ENCODE assay signal across 10 cellular contexts in the genomic region with DNA sequence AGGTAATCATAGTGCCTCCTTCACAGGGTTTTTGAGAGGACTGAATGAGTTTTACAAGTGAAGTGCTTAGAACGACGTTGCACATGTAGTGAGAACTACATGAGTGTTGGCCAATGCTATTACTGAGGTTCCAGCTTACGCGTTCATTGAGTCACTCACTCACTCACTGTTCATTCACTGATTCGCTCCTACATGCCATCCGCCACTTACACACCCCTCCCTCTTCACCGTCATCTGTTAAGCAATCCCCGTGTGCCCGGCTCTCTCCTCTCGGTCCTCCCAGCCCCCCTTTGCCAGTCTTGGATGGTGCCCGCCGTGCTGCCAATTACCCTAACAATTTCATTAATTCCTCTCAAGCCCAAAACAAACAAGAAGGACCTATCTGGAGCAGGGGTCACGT. TPM values are rescaled to one million over a fixed set of nuclear protein-coding genes. Genes with fewer than 3 reads are reported as not detected.
DNase-seq lines count a peak whose midpoint lies in the region; ATAC-seq and TF ChIP-seq lines count a peak whose summit lies in the region.
"Had no signal": no experiment of that assay in that cellular context is flagged by ENCODE, and none has a peak within 500 bp of the region (broad histone marks: within the 10 kb centered on the region; RNA-seq: fewer than 3 reads in every experiment).

No MANE protein-coding gene starts in this region.

- H3K4me1 ChIP-seq in breast epithelium (peaks cover 11 to 22% of the 10 kb centered on the region in 2 donors), lower lobe of right lung (peaks cover 57% of the 10 kb centered on the region), vagina (peaks cover 56% of the 10 kb centered on the region)

- no peaks in the 10 kb centered on the region for H3K36me3 Mint-ChIP-seq in MCF 10A (ENCODE audit: insufficient read depth, unreplicated experiment)

- BruUV-seq in MCF 10A (replicated peaks; lab: Mats Ljungman, UMichigan): no TSS peak

- H3K9me3 ChIP-seq in breast epithelium (no peaks in the 10 kb centered on the region), lower lobe of right lung (no peaks in the 10 kb centered on the region), vagina (no peaks in the 10 kb centered on the region)

- H3K36me3 ChIP-seq in breast epithelium: no peaks in the 10 kb centered on the region
- no peaks in the 10 kb centered on the region for H3K36me3 ChIP-seq in lower lobe of right lung
- no peaks in the 10 kb centered on the region for H3K36me3 ChIP-seq in vagina

- no peaks in the 10 kb centered on the region for H3K27me3 Mint-ChIP-seq in MCF 10A (ENCODE audit: insufficient read depth, unreplicated experiment)

- H3K4me1 Mint-ChIP-seq in MCF 10A (ENCODE audit: insufficient read depth, unreplicated experiment): peaks cover 47% of the 10 kb centered on the region

- no peak for TF ChIP-seq CTCF in MCF 10A (IDR thresholded peaks at IDR 0.05; ENCODE audit: unreplicated experiment)
- TF ChIP-seq CTCF in breast epithelium (IDR thresholded peaks at IDR 0.05): no peak
- no peak for TF ChIP-seq CTCF in cardiac fibroblast (IDR thresholded peaks at IDR 0.05; ENCODE audit: low read depth, low read length)
- no peak for TF ChIP-seq CTCF in lower lobe of right lung (IDR thresholded peaks at IDR 0.05)
- no peak for TF ChIP-seq CTCF in vagina (IDR thresholded peaks at IDR 0.05)

- ATAC-seq in lower lobe of right lung: peak; percentile 81 to 83
- no peak for ATAC-seq in HG02870 (IDR thresholded peaks at IDR 0.05; ENCODE audit: unreplicated experiment)
- ATAC-seq in stimulated activated naive CD8-positive, alpha-beta T cell treated with anti-CD3 and anti-CD28 coated beads, Interleukin-15, Interleukin-2, amounts not matched to agents 100 U/mL and 50 U/mL, for 24 hours: no peak
- no peak for ATAC-seq in HG03097 (IDR thresholded peaks at IDR 0.05; ENCODE audit: low FRiP score, unreplicated experiment)

- H3K27ac ChIP-seq in breast epithelium (peak overlapping the region in 1 of 2 donors; percentile 97), lower lobe of right lung (peak overlapping the region; percentile 89), vagina (peak overlapping the region; percentile 93)

- H3K4me3 ChIP-seq in breast epithelium (no peak overlapping the region), cardiac fibroblast (replicated peaks in 1 of 2; ENCODE audit: low read depth in 2 of 2, low read length in 2 of 2) (no peak overlapping the region), lower lobe of right lung (no peak overlapping the region), vagina (no peak overlapping the region)

- CTCF ChIA-PET in MCF 10A (lab: Yijun Ruan, JAX): interaction anchor here (0.6 to 14.5 kb wide), 4 partner anchors 18 to 105 kb away, joined by 3 to 373 read pairs (median 4); a partner anchor contains a TSS

- TF ChIP-seq POLR2A in breast epithelium (IDR thresholded peaks at IDR 0.05) (no peak), vagina (IDR thresholded peaks at IDR 0.05) (no peak)

- intact Hi-C loops in MCF 10A (cut with micrococcal nuclease): loop anchor here (5.0 kb wide), 1 partner anchor 36 kb away; no protein-coding TSS in a partner anchor
- intact Hi-C loops in breast epithelium (cut with DNase I; ENCODE audit: low total_unique reads): no loop called here
- intact Hi-C loops in lower lobe of right lung (cut with DNase I): no loop called here
- intact Hi-C loops in vagina (cut with DNase I): loop anchor here (5.0 kb wide), 2 partner anchors 36 to 64 kb away; no protein-coding TSS in a partner anchor

- H3K4me3 Mint-ChIP-seq in MCF 10A (ENCODE audit: unreplicated experiment): no peak overlapping the region

- no peaks in the 10 kb centered on the region for H3K9me3 Mint-ChIP-seq in MCF 10A (ENCODE audit: unreplicated experiment)

- peak overlapping the region; percentile 75 for H3K27ac Mint-ChIP-seq in MCF 10A (ENCODE audit: low read depth, unreplicated experiment)

- DNase-seq in MCF 10A (ENCODE audit: unreplicated experiment): peak; percentile 98
- DNase-seq in breast epithelium (ENCODE audit: low spot score in 2 of 2): no peak
- peak; percentile 82 to 95 for DNase-seq in cardiac fibroblast (ENCODE audit: low read depth in 2 of 2)
- peak; percentile 88 for DNase-seq in lower lobe of right lung
- DNase-seq in vagina (ENCODE audit: extremely low spot score in 2 of 2): no peak
- no peak for DNase-seq in stimulated activated naive CD8-positive, alpha-beta T cell treated with anti-CD3 and anti-CD28 coated beads, Interleukin-15, Interleukin-2, amounts not matched to agents 100 U/mL and 50 U/mL, for 24 hours
- DNase-seq: NCI-H1436; stimulated activated CD4-positive, alpha-beta T cell treated with anti-CD3 and anti-CD28 coated beads, Interleukin-12 subunit alpha, Interleukin-12 subunit beta, amount 100 ng/mL, for 4 hours had no signal

- POLR2A ChIA-PET in MCF 10A (lab: Yijun Ruan, JAX): interaction anchor here (0.6 to 10.2 kb wide), 16 partner anchors 9 to 349 kb away, joined by 3 to 153 read pairs (median 3); a partner anchor contains a TSS

- no peaks in the 10 kb centered on the region for H3K27me3 ChIP-seq in breast epithelium
- no peaks in the 10 kb centered on the region for H3K27me3 ChIP-seq in lower lobe of right lung (ENCODE audit: low read depth)
- H3K27me3 ChIP-seq in vagina: no peaks in the 10 kb centered on the region

RNA-seq across cellular contexts. Expression of a gene that starts 27.3 kb away (rescaled TPM):
- 206 and 248 TPM in 2 replicates for total RNA-seq in MCF 10A (2022)
- 10 to 100 TPM in 2 of 3 donors, 1 to 10 TPM in 1; 5.8 to 18.4 (median 16.7) TPM for total RNA-seq in breast epithelium
- 20.4 TPM for total RNA-seq in lower lobe of right lung
- 264 TPM for total RNA-seq in vagina

RNA-seq across cellular contexts. Expression of a gene that starts 29.3 kb away (rescaled TPM):
- total RNA-seq in MCF 10A (2022) (1.7 and 1.9 TPM in 2 replicates), breast epithelium (10 to 100 TPM in 2 of 3 donors, 1 to 10 TPM in 1; 7.5 to 18.0 (median 12.9) TPM), lower lobe of right lung (15.6 TPM), vagina (19.4 TPM)

RNA-seq across cellular contexts. Expression of a gene that starts 53.8 kb away (rescaled TPM):
- total RNA-seq in MCF 10A (2022) (8.3 and 13.2 TPM in 2 replicates), breast epithelium (1 to 10 TPM; 4.3 to 9.5 (median 8.2) TPM), lower lobe of right lung (9.1 TPM), vagina (1.2 TPM)

Comparison
In these comparisons a context has a peak if more than half of its experiments do, and no peak if none do; other contexts are left out.
1. DNase-seq: peak in MCF 10A (single experiment), cardiac fibroblast (2 of 2) and lower lobe of right lung (single experiment); none in breast epithelium (0 of 2), vagina (0 of 2) and stimulated activated naive CD8-positive, alpha-beta T cell treated with anti-CD3 and anti-CD28 coated beads, Interleukin-15, Interleukin-2, amounts not matched to agents 100 U/mL and 50 U/mL, for 24 hours (single experiment).
2. intact Hi-C loops: an anchor here in MCF 10A (5.0 kb wide) and vagina (5.0 kb wide); none called in breast epithelium and lower lobe of right lung.
3. ATAC-seq: peak in lower lobe of right lung (2 of 2); none in HG02870 (single experiment), stimulated activated naive CD8-positive, alpha-beta T cell treated with anti-CD3 and anti-CD28 coated beads, Interleukin-15, Interleukin-2, amounts not matched to agents 100 U/mL and 50 U/mL, for 24 hours (single experiment) and HG03097 (single experiment).